13 cellular contexts compared by ENCODE assay signal in genomic region chr11:35059040-35059439, GRCh38.
DNase-seq lines count a peak whose midpoint lies in the region; ATAC-seq and TF ChIP-seq lines count a peak whose summit lies in the region.
"Had no signal": no experiment of that assay in that cellular context is flagged by ENCODE, and none has a peak within 500 bp of the region (broad histone marks: within the 10 kb centered on the region; RNA-seq: fewer than 3 reads in every experiment).

No MANE protein-coding gene starts in this region.

- H3K79me2 ChIP-seq in DOHH2 (ENCODE audit: control insufficient read depth, low read length) = no peaks in the 10 kb centered on the region

- no peak for TF ChIP-seq CTCF in DOHH2 (IDR thresholded peaks at IDR 0.05; ENCODE audit: low read depth, low read length, poor library complexity, severe bottlenecking)
- no peak for TF ChIP-seq CTCF in mucosa of descending colon (IDR thresholded peaks at IDR 0.05)
- no peak for TF ChIP-seq CTCF in sigmoid colon (IDR thresholded peaks at IDR 0.05)

- in situ Hi-C loops in KBM-7 (cut with MboI; ENCODE audit: low pct_unique_long_range_greater_than_20kb, low sequenced_read_pairs) = no loop called here

- peak overlapping the region; percentile 57 for H3K4me2 ChIP-seq in DOHH2 (ENCODE audit: low read length)

- H4K20me1 ChIP-seq in DOHH2 (ENCODE audit: control insufficient read depth, insufficient read depth, low read depth, low read length) = no peaks in the 10 kb centered on the region

- H3K9me3 ChIP-seq in DOHH2 (ENCODE audit: control insufficient read depth, insufficient read depth, low read length) = peaks cover 17% of the 10 kb centered on the region
- H3K9me3 ChIP-seq in T-helper 17 cell (ENCODE audit: control insufficient read depth, low read length, poor library complexity, severe bottlenecking) = no peaks in the 10 kb centered on the region
- no peaks in the 10 kb centered on the region for H3K9me3 ChIP-seq in mucosa of descending colon
- no peaks in the 10 kb centered on the region for H3K9me3 ChIP-seq in sigmoid colon

- no peak for TF ChIP-seq POLR2A in sigmoid colon (IDR thresholded peaks at IDR 0.05)

- no peaks in the 10 kb centered on the region for H3K36me3 Mint-ChIP-seq in T-helper 17 cell (ENCODE audit: low read depth)

- H3K27ac ChIP-seq in DOHH2 (ENCODE audit: low read depth, low read length) (peak overlapping the region; percentile 59), sigmoid colon (no peak overlapping the region)

- no peaks in the 10 kb centered on the region for H3F3A ChIP-seq in DOHH2 (ENCODE audit: control insufficient read depth, insufficient read depth)

- H3K4me3 Mint-ChIP-seq in T-helper 17 cell = no peak overlapping the region
- H3K4me3 Mint-ChIP-seq: neural crest cell had no signal

- DNase-seq in KBM-7 = peak; percentile 56
- no peak for DNase-seq in T-helper 17 cell
- no peak for DNase-seq in mucosa of descending colon
- no peak for DNase-seq in sigmoid colon
- no peak for DNase-seq in stimulated activated CD4-positive, alpha-beta T cell treated with anti-CD3 and anti-CD28 coated beads, Interleukin-4, amount 100 ng/mL, for 4 hours
- no peak for DNase-seq in H4 (ENCODE audit: low spot score)
- no peak for DNase-seq in DMS79 (lab: John Stamatoyannopoulos, UW)
- DNase-seq: activated T-cell treated with anti-CD3 and anti-CD28 coated beads for 4 hours; NCI-H1930; NK-92 treated with Interleukin-12 subunit alpha and Interleukin-12 subunit beta, amount 100 ng/mL, for 24 hours; trophoblast cell had no signal

- no peaks in the 10 kb centered on the region for H3K9me2 ChIP-seq in DOHH2 (replicated peaks; ENCODE audit: control insufficient read depth, low read length)

- peak overlapping the region; percentile 24 for H3K27ac Mint-ChIP-seq in T-helper 17 cell

- peak overlapping the region; percentile 64 for H3K4me3 ChIP-seq in DOHH2 (ENCODE audit: low read length)
- H3K4me3 ChIP-seq in mucosa of descending colon = no peak overlapping the region
- no peak overlapping the region for H3K4me3 ChIP-seq in sigmoid colon

- H3K27me3 ChIP-seq in DOHH2 (ENCODE audit: control insufficient read depth, low read length) = no peaks in the 10 kb centered on the region
- H3K27me3 ChIP-seq in sigmoid colon = no peaks in the 10 kb centered on the region

- TF ChIP-seq EP300 in sigmoid colon (IDR thresholded peaks at IDR 0.05) = no peak

- H3K4me1 ChIP-seq in DOHH2 (ENCODE audit: control insufficient read depth, low read length) (peaks cover 25% of the 10 kb centered on the region), mucosa of descending colon (ENCODE audit: low read depth) (no peaks in the 10 kb centered on the region), sigmoid colon (peaks cover 0 to 21% (median 0%) of the 10 kb centered on the region in 4 donors)

- intact Hi-C loops in mucosa of descending colon (cut with DNase I, micrococcal nuclease) = no loop called here
- intact Hi-C loops in sigmoid colon (cut with DNase I) = no loop called here

- ATAC-seq in T-helper 17 cell = peak; percentile 52
- ATAC-seq in mucosa of descending colon = peak; percentile 52

- no peaks in the 10 kb centered on the region for H3K27me3 Mint-ChIP-seq in T-helper 17 cell

- H3K36me3 ChIP-seq in DOHH2 (ENCODE audit: control insufficient read depth, low read length) = peaks cover 11% of the 10 kb centered on the region
- H3K36me3 ChIP-seq in mucosa of descending colon (ENCODE audit: low read depth) = no peaks in the 10 kb centered on the region
- no peaks in the 10 kb centered on the region for H3K36me3 ChIP-seq in sigmoid colon

- 63 to 86% methylated on average over 3 of the region's 3 CpGs for WGBS in sigmoid colon, 2 donors

- peaks cover 26% of the 10 kb centered on the region for H3K4me1 Mint-ChIP-seq in T-helper 17 cell
- H3K4me1 Mint-ChIP-seq: neural crest cell had no signal
